In the genomic region with DNA sequence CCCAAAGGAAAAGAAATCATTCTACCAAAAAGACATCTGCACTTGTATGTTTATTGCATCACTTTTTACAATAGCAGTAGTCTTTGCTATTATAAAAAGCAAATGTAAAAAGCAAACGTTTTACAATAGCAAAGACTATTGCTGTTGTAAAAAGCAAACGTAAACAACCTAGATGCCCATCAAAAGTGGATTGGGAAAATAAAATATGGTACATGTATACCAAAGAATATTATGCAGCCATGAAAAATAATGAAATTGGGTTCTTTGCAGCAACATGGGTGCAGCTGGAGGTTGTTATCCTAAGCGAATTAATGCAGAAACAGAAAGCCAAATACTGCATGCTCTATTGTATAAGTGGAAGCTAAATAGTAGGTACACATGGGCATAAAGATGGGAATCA, we compare ENCODE assay signal across 35 cellular contexts.
"Had no signal": no experiment of that assay in that cellular context is flagged by ENCODE, and none has a peak within 500 bp of the region (broad histone marks: within the 10 kb centered on the region; RNA-seq: fewer than 3 reads in every experiment).

No MANE protein-coding gene starts in this region.

- H3K36me3 ChIP-seq: MG63 had no signal

- H3K27me3 ChIP-seq: MG63 had no signal

- H3K9me3 ChIP-seq: MG63 had no signal

- H3K9ac ChIP-seq: KMS-11 had no signal

- H3K4me2 ChIP-seq: KMS-11 had no signal

- DNase-seq: Karpas-422, Kasumi-1, MG63, MM.1S, MV-4-11, NCI-H1048, NCI-H1092, NCI-H1092 treated with DMSO at 0.1 percent for 48 hours, NCI-H1105, NCI-H1105 treated with DMSO at 0.1 percent for 48 hours, NCI-H1417, NCI-H1417 treated with DMSO at 0.1 percent for 48 hours, NCI-H1436, NCI-H1436 treated with DMSO at 0.1 percent for 48 hours, NCI-H146, NCI-H1694, NCI-H1694 treated with DMSO at 0.1 percent for 48 hours, NCI-H187, NCI-H187 treated with DMSO at 0.1 percent for 48 hours, NCI-H1930, NCI-H2029, NCI-H2029 treated with DMSO at 0.1 percent for 48 hours, NCI-H2081, NCI-H2081 treated with DMSO at 0.1 percent for 48 hours, NCI-H2107, NCI-H2171, NCI-H2171 treated with DMSO at 0.1 percent for 48 hours, NCI-H2227 treated with DMSO at 0.1 percent for 48 hours, NCI-H226, NCI-H345, NCI-H446, NCI-H446 treated with DMSO at 0.1 percent for 48 hours, NCI-H510A, NCI-H510A treated with DMSO at 0.1 percent for 48 hours had no signal

- H3K4me3 ChIP-seq: MG63 had no signal

- H3K27ac ChIP-seq: KMS-11 had no signal
